In genomic region chr3:33377931-33378330, GRCh38 we compare ENCODE assay signal across 13 cellular contexts.
DNase-seq lines count a peak whose midpoint lies in the region; ATAC-seq and TF ChIP-seq lines count a peak whose summit lies in the region.
"Had no signal": no experiment of that assay in that cellular context is flagged by ENCODE, and none has a peak within 500 bp of the region (broad histone marks: within the 10 kb centered on the region; RNA-seq: fewer than 3 reads in every experiment).

No MANE protein-coding gene starts in this region.

- H3K27me3 Mint-ChIP-seq in progenitor cell of endocrine pancreas: no peaks in the 10 kb centered on the region
- H3K27me3 Mint-ChIP-seq: activated CD8-positive, alpha-beta T cell treated with anti-CD3 and anti-CD28 coated beads for 36 hours; IgD-negative memory B cell had no signal

- H3K27me3 ChIP-seq in GM23248 (replicated peaks; ENCODE audit: insufficient read depth) (no peaks in the 10 kb centered on the region), fibroblast of lung (ENCODE audit: control insufficient read depth, insufficient read depth, low read length) (no peaks in the 10 kb centered on the region)

- H3K9me3 ChIP-seq in GM23248 (ENCODE audit: low read depth) (no peaks in the 10 kb centered on the region), fibroblast of lung (ENCODE audit: control insufficient read depth, insufficient read depth, low read depth, low read length) (no peaks in the 10 kb centered on the region)

- H3K79me2 ChIP-seq in GM23248 (ENCODE audit: insufficient read depth): no peaks in the 10 kb centered on the region
- no peaks in the 10 kb centered on the region for H3K79me2 ChIP-seq in fibroblast of lung (ENCODE audit: control insufficient read depth, insufficient read depth, low read length)

- H3K27ac ChIP-seq in GM23248 (peak overlapping the region; percentile 53), fibroblast of lung (ENCODE audit: insufficient read depth, low read length) (peak overlapping the region; percentile 8)

- no peak overlapping the region for H3K4me3 Mint-ChIP-seq in progenitor cell of endocrine pancreas (ENCODE audit: low read depth)
- H3K4me3 Mint-ChIP-seq: activated CD8-positive, alpha-beta T cell treated with anti-CD3 and anti-CD28 coated beads for 36 hours; IgD-negative memory B cell had no signal

- H3K36me3 Mint-ChIP-seq in progenitor cell of endocrine pancreas (ENCODE audit: insufficient read depth): peaks cover 21% of the 10 kb centered on the region

- no peak overlapping the region for H3K4me3 ChIP-seq in GM23248
- H3K4me3 ChIP-seq in fibroblast of lung (replicated peaks in 1 of 4; ENCODE audit: control extremely low read depth in 1 of 4, insufficient read depth in 1 of 4, low read depth in 3 of 4, low read length in 4 of 4): no peak overlapping the region

- no peak for ATAC-seq in HG02884 (IDR thresholded peaks at IDR 0.05; ENCODE audit: unreplicated experiment)
- no peak for ATAC-seq in HG03175 (IDR thresholded peaks at IDR 0.05; ENCODE audit: unreplicated experiment)
- ATAC-seq: activated CD8-positive, alpha-beta T cell treated with anti-CD3 and anti-CD28 coated beads for 36 hours had no signal

- no peaks in the 10 kb centered on the region for H3K9me2 ChIP-seq in GM23248 (ENCODE audit: insufficient read depth)

- in situ Hi-C loops in GM23248 (cut with MboI): no loop called here

- H3K9me3 Mint-ChIP-seq in progenitor cell of endocrine pancreas (ENCODE audit: low read depth): no peaks in the 10 kb centered on the region
- H3K9me3 Mint-ChIP-seq: activated CD8-positive, alpha-beta T cell treated with anti-CD3 and anti-CD28 coated beads for 36 hours; IgD-negative memory B cell had no signal

- H3K4me1 Mint-ChIP-seq in progenitor cell of endocrine pancreas (ENCODE audit: low read depth): no peaks in the 10 kb centered on the region

- H3K4me1 ChIP-seq in GM23248 (ENCODE audit: insufficient read depth): peaks cover 8% of the 10 kb centered on the region
- peaks cover 5% of the 10 kb centered on the region for H3K4me1 ChIP-seq in fibroblast of lung (ENCODE audit: control insufficient read depth, extremely low read depth, insufficient read depth, low read length)

- peak overlapping the region; percentile 69 for H3K27ac Mint-ChIP-seq in progenitor cell of endocrine pancreas
- H3K27ac Mint-ChIP-seq: activated CD8-positive, alpha-beta T cell treated with anti-CD3 and anti-CD28 coated beads for 36 hours had no signal

- H3F3A ChIP-seq in GM23248 (ENCODE audit: insufficient read depth): peaks cover 24% of the 10 kb centered on the region

- no peak overlapping the region for H2AFZ ChIP-seq in GM23248
- no peak overlapping the region for H2AFZ ChIP-seq in fibroblast of lung (ENCODE audit: low read length)

- 61 to 65% methylated on average over 3 of the region's 3 CpGs for WGBS in GM23248 (ENCODE audit: low coverage in 1 of 2, low lambda C conversion rate in 2 of 2, missing lambda C conversion rate in 2 of 2), 2 experiments

- H3K4me2 ChIP-seq in GM23248 (ENCODE audit: unreplicated experiment): no peak overlapping the region
- no peak overlapping the region for H3K4me2 ChIP-seq in fibroblast of lung (ENCODE audit: extremely low read depth, insufficient read depth, low read length)

- no peak for TF ChIP-seq CTCF in fibroblast of lung (conservative IDR thresholded peaks at IDR 0.05 in 1 of 2, IDR thresholded peaks at IDR 0.05 in 1 of 2; ENCODE audit: low read depth in 1 of 2, low read length in 2 of 2)
- TF ChIP-seq CTCF in progenitor cell of endocrine pancreas (IDR thresholded peaks at IDR 0.05; ENCODE audit: unreplicated experiment): no peak

- H3K9ac ChIP-seq in GM23248 (no peak overlapping the region), fibroblast of lung (ENCODE audit: insufficient read depth, low read length) (no peak overlapping the region)

- DNase-seq in GM23248 (peak; percentile 92), RKO (ENCODE audit: low spot score) (peak; percentile 64), fibroblast of lung (ENCODE audit: low read depth in 2 of 2) (peak; percentile 26 to 70), progenitor cell of endocrine pancreas (ENCODE audit: low spot score, unreplicated experiment) (no peak), NCI-H1694 treated with DMSO at 0.1 percent for 48 hours (lab: John Stamatoyannopoulos, UW) (no peak)
- DNase-seq: activated CD8-positive, alpha-beta T cell treated with anti-CD3 and anti-CD28 coated beads for 36 hours; activated naive CD4-positive, alpha-beta T cell; NCI-H187 treated with DMSO at 0.1 percent for 48 hours; NCI-H774; SHP77 had no signal

- H4K20me1 ChIP-seq in GM23248 (ENCODE audit: insufficient read depth) (no peaks in the 10 kb centered on the region), fibroblast of lung (ENCODE audit: control insufficient read depth, extremely low read depth, insufficient read depth, low read length) (no peaks in the 10 kb centered on the region)

- no peaks in the 10 kb centered on the region for H3K36me3 ChIP-seq in GM23248 (ENCODE audit: low read depth)
- peaks cover 9% of the 10 kb centered on the region for H3K36me3 ChIP-seq in fibroblast of lung (ENCODE audit: control insufficient read depth, insufficient read depth, low read length)

Comparison
In these comparisons a context has a peak if more than half of its experiments do, and no peak if none do; other contexts are left out.
1. DNase-seq: peak in GM23248 (single experiment), RKO (single experiment) and fibroblast of lung (2 of 2); none in progenitor cell of endocrine pancreas (single experiment) and NCI-H1694 treated with DMSO at 0.1 percent for 48 hours (single experiment).